Comparison of ENCODE assay signal across 8 cellular contexts in genomic region chr12:131475012-131475411, GRCh38.
A peak's percentile ranks its signal among the peaks of the same experiment; 100 is the strongest.
DNase-seq lines count a peak whose midpoint lies in the region; ATAC-seq and TF ChIP-seq lines count a peak whose summit lies in the region.
"Not testable (repeated sequence)": the region's sequence is repeated elsewhere in the genome, so short reads cannot be mapped to it uniquely, and the experiment has no call there.

No MANE protein-coding gene starts in this region.

- not testable (repeated sequence) for H3K4me1 Mint-ChIP-seq in activated CD8-positive, alpha-beta T cell treated with anti-CD3 and anti-CD28 coated beads for 36 hours (ENCODE audit: low read depth); naive thymus-derived CD4-positive, alpha-beta T cell

- H3K27me3 Mint-ChIP-seq in activated CD8-positive, alpha-beta T cell treated with anti-CD3 and anti-CD28 coated beads for 36 hours; naive thymus-derived CD4-positive, alpha-beta T cell: not testable (repeated sequence)

- DNase-seq in activated CD8-positive, alpha-beta T cell treated with anti-CD3 and anti-CD28 coated beads for 36 hours = peak; percentile 29
- DNase-seq in activated naive CD4-positive, alpha-beta T cell treated with anti-CD3 and anti-CD28 coated beads, Interleukin-2, amount 50 U/mL, for 72 hours (ENCODE audit: low spot score in 2 of 2); Right ventricle myocardium inferior (ENCODE audit: missing footprints); right cardiac atrium; naive thymus-derived CD4-positive, alpha-beta T cell; upper lobe of right lung: not testable (repeated sequence)
- peak; percentile 47 for DNase-seq in spleen

- H3K4me3 Mint-ChIP-seq in activated CD8-positive, alpha-beta T cell treated with anti-CD3 and anti-CD28 coated beads for 36 hours; naive thymus-derived CD4-positive, alpha-beta T cell: not testable (repeated sequence)

- H3K36me3 ChIP-seq in naive thymus-derived CD4-positive, alpha-beta T cell (ENCODE audit: control insufficient read depth in 2 of 3, insufficient read depth in 3 of 3, low read length in 3 of 3); spleen; upper lobe of right lung: not testable (repeated sequence)

- 27% methylated on average over 5 of the region's 19 CpGs for WGBS in right cardiac atrium
- 0 to 11% (median 6%) methylated on average over 1 to 5 of the region's 19 CpGs; no CpG with 5 or more reads in 1 of the 5 donors for WGBS in spleen, 5 donors

- not testable (repeated sequence) for TF ChIP-seq POLR2A in spleen (IDR thresholded peaks at IDR 0.05)

- not testable (repeated sequence) for H3K4me3 ChIP-seq in right cardiac atrium (ENCODE audit: low read length); naive thymus-derived CD4-positive, alpha-beta T cell (ENCODE audit: low read length); spleen; upper lobe of right lung

- not testable (repeated sequence) for H3K4me1 ChIP-seq in right cardiac atrium (ENCODE audit: control insufficient read depth, insufficient read depth, low read length); spleen; upper lobe of right lung
- H3K4me1 ChIP-seq in naive thymus-derived CD4-positive, alpha-beta T cell (ENCODE audit: control insufficient read depth in 2 of 2, insufficient read depth in 2 of 2, low read length in 2 of 2) = peaks cover 0 to 10% of the 10 kb centered on the region in 2 donors

- POLR2A ChIA-PET in activated CD8-positive, alpha-beta T cell treated with anti-CD3 and anti-CD28 coated beads for 36 hours (lab: Charles Lee); naive thymus-derived CD4-positive, alpha-beta T cell (lab: Charles Lee): not testable (repeated sequence)

- not testable (repeated sequence) for H3K36me3 Mint-ChIP-seq in activated CD8-positive, alpha-beta T cell treated with anti-CD3 and anti-CD28 coated beads for 36 hours (ENCODE audit: low read depth); activated naive CD4-positive, alpha-beta T cell treated with anti-CD3 and anti-CD28 coated beads, Interleukin-2, amount 50 U/mL, for 72 hours; naive thymus-derived CD4-positive, alpha-beta T cell

- TF ChIP-seq CTCF in activated CD8-positive, alpha-beta T cell treated with anti-CD3 and anti-CD28 coated beads for 36 hours (IDR thresholded peaks at IDR 0.05); spleen (IDR thresholded peaks at IDR 0.05 in 8 of 11, conservative IDR thresholded peaks at IDR 0.05 in 3 of 11); upper lobe of right lung (IDR thresholded peaks at IDR 0.05): not testable (repeated sequence)

- not testable (repeated sequence) for H3K9me3 Mint-ChIP-seq in activated CD8-positive, alpha-beta T cell treated with anti-CD3 and anti-CD28 coated beads for 36 hours; activated naive CD4-positive, alpha-beta T cell treated with anti-CD3 and anti-CD28 coated beads, Interleukin-2, amount 50 U/mL, for 72 hours; naive thymus-derived CD4-positive, alpha-beta T cell

- H3K27me3 ChIP-seq in right cardiac atrium (ENCODE audit: control insufficient read depth, insufficient read depth); naive thymus-derived CD4-positive, alpha-beta T cell (ENCODE audit: control insufficient read depth in 2 of 2, insufficient read depth in 2 of 2, low read length in 2 of 2); upper lobe of right lung: not testable (repeated sequence)
- peaks cover 0 to 33% (median 4%) of the 10 kb centered on the region in 7 donors for H3K27me3 ChIP-seq in spleen (replicated peaks in 1 of 7)

- H3K9me3 ChIP-seq in right cardiac atrium (ENCODE audit: control insufficient read depth, low read length); naive thymus-derived CD4-positive, alpha-beta T cell (ENCODE audit: control insufficient read depth in 2 of 3, low read length in 3 of 3); spleen; upper lobe of right lung: not testable (repeated sequence)

- H3K27ac ChIP-seq in right cardiac atrium (ENCODE audit: low read length); naive thymus-derived CD4-positive, alpha-beta T cell (ENCODE audit: low read depth, low read length); spleen; upper lobe of right lung: not testable (repeated sequence)

- intact Hi-C loops in activated CD8-positive, alpha-beta T cell treated with anti-CD3 and anti-CD28 coated beads for 36 hours (cut with micrococcal nuclease); Right ventricle myocardium inferior (cut with DNase I); right cardiac atrium (cut with DNase I); naive thymus-derived CD4-positive, alpha-beta T cell (cut with micrococcal nuclease); spleen (cut with DNase I; ENCODE audit: low total_unique reads); upper lobe of right lung (cut with DNase I): not testable (repeated sequence)

- ATAC-seq in GM19043 (IDR thresholded peaks at IDR 0.05; ENCODE audit: low read depth, unreplicated experiment) (peak; percentile 49), Right ventricle myocardium inferior (peak; percentile 23), right cardiac atrium (peak; percentile 15 to 56), upper lobe of right lung (peak; percentile 67)
- peak; percentile 84 for ATAC-seq in activated CD8-positive, alpha-beta T cell treated with anti-CD3 and anti-CD28 coated beads for 36 hours
- ATAC-seq in activated naive CD4-positive, alpha-beta T cell treated with anti-CD3 and anti-CD28 coated beads, Interleukin-2, amount 50 U/mL, for 72 hours = peak; percentile 62 to 70
- peak; percentile 56 for ATAC-seq in naive thymus-derived CD4-positive, alpha-beta T cell

- CTCF ChIA-PET in activated CD8-positive, alpha-beta T cell treated with anti-CD3 and anti-CD28 coated beads for 36 hours (lab: Charles Lee); naive thymus-derived CD4-positive, alpha-beta T cell (lab: Charles Lee): not testable (repeated sequence)

- not testable (repeated sequence) for H3K27ac Mint-ChIP-seq in activated CD8-positive, alpha-beta T cell treated with anti-CD3 and anti-CD28 coated beads for 36 hours; activated naive CD4-positive, alpha-beta T cell treated with anti-CD3 and anti-CD28 coated beads, Interleukin-2, amount 50 U/mL, for 72 hours; naive thymus-derived CD4-positive, alpha-beta T cell

Comparison
In these comparisons a context has a peak if more than half of its experiments do, and no peak if none do; other contexts are left out.
1. ATAC-seq: peak in every context shown above with its lines; median percentile 84 in activated CD8-positive, alpha-beta T cell treated with anti-CD3 and anti-CD28 coated beads for 36 hours; 67 in upper lobe of right lung; 66 in activated naive CD4-positive, alpha-beta T cell treated with anti-CD3 and anti-CD28 coated beads, Interleukin-2, amount 50 U/mL, for 72 hours; 56 in naive thymus-derived CD4-positive, alpha-beta T cell; 49 in GM19043; 36 in right cardiac atrium; 23 in Right ventricle myocardium inferior.